Comparison of ENCODE assay signal across 21 cellular contexts in genomic region chr7:85343484-85343883, GRCh38.
A peak's percentile ranks its signal among the peaks of the same experiment; 100 is the strongest.
DNase-seq lines count a peak whose midpoint lies in the region; ATAC-seq and TF ChIP-seq lines count a peak whose summit lies in the region.
"Had no signal": no experiment of that assay in that cellular context is flagged by ENCODE, and none has a peak within 500 bp of the region (broad histone marks: within the 10 kb centered on the region; RNA-seq: fewer than 3 reads in every experiment).

No MANE protein-coding gene starts in this region.

- DNase-seq in GM10266 (ENCODE audit: extremely low spot score) = peak; percentile 2
- DNase-seq in NCI-H69 (lab: John Stamatoyannopoulos, UW) = no peak
- DNase-seq in GM13976 (ENCODE audit: low spot score) = no peak
- no peak for DNase-seq in activated CD4-positive, alpha-beta T cell treated with anti-CD3 and anti-CD28 coated beads for 4 hours
- DNase-seq: C1 segment of cervical spinal cord; caudate nucleus; DMS 273 treated with DMSO at 0.1 percent for 48 hours; effector CD4-positive, alpha-beta T cell; GF-D8; glutamatergic neuron; HFFc6; NCI-H1930; spleen; T-helper 1 cell had no signal

- ATAC-seq in GM21529 (IDR thresholded peaks at IDR 0.05; ENCODE audit: unreplicated experiment) (peak; percentile 84), HG02884 (IDR thresholded peaks at IDR 0.05; ENCODE audit: unreplicated experiment) (peak; percentile 68), HG03442 (IDR thresholded peaks at IDR 0.05; ENCODE audit: unreplicated experiment) (peak; percentile 87), HG03045 (IDR thresholded peaks at IDR 0.05; ENCODE audit: unreplicated experiment) (no peak)
- ATAC-seq: K562, left lobe of liver, Right ventricle myocardium inferior had no signal

- TF ChIP-seq CTCF in GM10266 (IDR thresholded peaks at IDR 0.05; ENCODE audit: control insufficient read depth, insufficient read depth, low read depth, missing control alignments) (no peak), GM13976 (IDR thresholded peaks at IDR 0.05; ENCODE audit: borderline replicate concordance, control extremely low read depth, extremely low read depth, insufficient read depth, missing control alignments) (no peak)

- in situ Hi-C loops in GM13976 (cut with MboI; ENCODE audit: low sequenced_read_pairs, unreplicated experiment) = no loop called here
